In the genomic region with DNA sequence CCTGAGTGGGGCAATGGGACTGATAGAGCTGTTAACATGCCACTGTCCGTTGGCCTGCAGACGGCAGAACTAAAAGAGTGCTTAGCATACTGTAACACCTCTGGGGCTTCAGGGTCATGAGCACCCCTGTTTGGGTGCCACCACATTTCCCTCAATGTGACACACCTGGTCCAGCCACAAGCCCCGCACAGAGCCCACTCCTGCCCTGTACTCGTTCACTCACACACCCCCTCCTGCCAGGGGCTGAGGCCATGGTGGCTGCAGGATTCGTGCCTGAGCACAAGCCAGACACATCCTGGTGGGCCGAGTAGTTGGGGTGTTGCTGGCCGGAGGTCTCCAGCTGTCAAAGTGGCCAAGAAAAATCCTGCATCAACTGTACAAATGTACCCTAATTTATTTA, we compare ENCODE assay signal across 15 cellular contexts.
"Had no signal": no experiment of that assay in that cellular context is flagged by ENCODE, and none has a peak within 500 bp of the region (broad histone marks: within the 10 kb centered on the region; RNA-seq: fewer than 3 reads in every experiment).

No MANE protein-coding gene starts in this region.

- H3K9me3 Mint-ChIP-seq: naive thymus-derived CD4-positive, alpha-beta T cell had no signal

- ATAC-seq: esophagus mucosa; heart right ventricle; naive thymus-derived CD4-positive, alpha-beta T cell; pancreas; right cardiac atrium had no signal

- H3K4me2 ChIP-seq: smooth muscle cell had no signal

- H3K36me3 ChIP-seq: colonic mucosa, pancreas had no signal

- DNase-seq: colonic mucosa; effector CD8-positive, alpha-beta T cell; heart right ventricle; hypothalamus; kidney glomerular epithelial cell; naive thymus-derived CD4-positive, alpha-beta T cell; occipital lobe; stimulated activated CD4-positive, alpha-beta T cell treated with anti-CD3 and anti-CD28 coated beads, Interleukin-2, amount 100 ng/mL, for 48 hours; stimulated activated naive CD4-positive, alpha-beta T cell treated with Interleukin-2 at 50 U/mL for 16 hours; trophoblast cell had no signal

- H3K9me3 ChIP-seq: colonic mucosa, heart right ventricle, pancreas had no signal

- H3K27ac Mint-ChIP-seq: progenitor cell of endocrine pancreas had no signal

- H3K27me3 ChIP-seq: colonic mucosa, heart right ventricle, pancreas had no signal

- H3K27ac ChIP-seq: colonic mucosa, heart right ventricle, pancreas had no signal

- H3K4me3 ChIP-seq: colonic mucosa, heart right ventricle, pancreas, smooth muscle cell had no signal

- H3K27me3 Mint-ChIP-seq: naive thymus-derived CD4-positive, alpha-beta T cell; progenitor cell of endocrine pancreas had no signal
